17 cellular contexts compared by ENCODE assay signal in genomic region chr17:82687375-82687861, GRCh38. TPM values are rescaled to one million over a fixed set of nuclear protein-coding genes. Genes with fewer than 3 reads are reported as not detected.
A peak's percentile ranks its signal among the peaks of the same experiment; 100 is the strongest.
DNase-seq lines count a peak whose midpoint lies in the region; ATAC-seq, FAIRE-seq and TF ChIP-seq lines count a peak whose summit lies in the region.
"Had no signal": no experiment of that assay in that cellular context is flagged by ENCODE, and none has a peak within 500 bp of the region (broad histone marks: within the 10 kb centered on the region; RNA-seq: fewer than 3 reads in every experiment).

No MANE protein-coding gene starts in this region.

- H3K79me2 ChIP-seq in keratinocyte (ENCODE audit: control insufficient read depth, insufficient read depth, low read length) = peaks cover 2% of the 10 kb centered on the region

- ATAC-seq in HG02840 (IDR thresholded peaks at IDR 0.05; ENCODE audit: low FRiP score, unreplicated experiment) = no peak
- ATAC-seq in HG03039 (IDR thresholded peaks at IDR 0.05; ENCODE audit: unreplicated experiment) = no peak
- ATAC-seq: activated T-cell treated with anti-CD3 and anti-CD28 coated beads, Interleukin-2, amount 50 U/mL, for 4 hours; HCT116 had no signal

- H3K36me3 ChIP-seq in keratinocyte (ENCODE audit: control insufficient read depth in 2 of 2, extremely low read depth in 1 of 2, insufficient read depth in 2 of 2, low read length in 2 of 2) = peaks cover 0 to 5% of the 10 kb centered on the region in 2 experiments
- H3K36me3 ChIP-seq: vagina had no signal

- in situ Hi-C loops in Caki2 (cut with HindIII; ENCODE audit: low pct_unique_long_range_greater_than_20kb, low sequenced_read_pairs) = no loop called here

- no peak overlapping the region for H3K4me3 ChIP-seq in keratinocyte (ENCODE audit: control insufficient read depth in 2 of 3, extremely low read depth in 1 of 3, insufficient read depth in 2 of 3, low read depth in 1 of 3, low read length in 3 of 3)
- H3K4me3 ChIP-seq: vagina had no signal

- H4K20me1 ChIP-seq in keratinocyte (ENCODE audit: control insufficient read depth, extremely low read depth, insufficient read depth, low read length) = no peaks in the 10 kb centered on the region

- peak overlapping the region; percentile 26 for H3K27ac ChIP-seq in keratinocyte (ENCODE audit: control insufficient read depth, insufficient read depth, low read length)
- H3K27ac ChIP-seq: vagina had no signal

- peak; percentile 68 for FAIRE-seq in keratinocyte (lab: Jason Lieb, UNC)
- FAIRE-seq in D721Med (lab: Jason Lieb, UNC) = no peak
- FAIRE-seq: astrocyte had no signal

- H3K4me1 ChIP-seq in keratinocyte (ENCODE audit: control insufficient read depth, extremely low read depth, insufficient read depth, low read length) = peaks cover 11% of the 10 kb centered on the region
- H3K4me1 ChIP-seq: vagina had no signal

- dilution Hi-C loops in keratinocyte (cut with MboI; ENCODE audit: extremely low pct_ligation_motif_present, low sequenced_read_pairs) = no loop called here

- H3K9me1 ChIP-seq in keratinocyte (ENCODE audit: control insufficient read depth, extremely low read depth, insufficient read depth, low read length) = no peaks in the 10 kb centered on the region

- H3K27me3 ChIP-seq in keratinocyte (ENCODE audit: control insufficient read depth, extremely low read depth, insufficient read depth, low read length) = no peaks in the 10 kb centered on the region
- H3K27me3 ChIP-seq: vagina had no signal

- TF ChIP-seq CTCF in keratinocyte (optimal IDR thresholded peaks at IDR 0.05 in 1 of 3, IDR thresholded peaks at IDR 0.05 in 1 of 3, conservative IDR thresholded peaks at IDR 0.05 in 1 of 3; ENCODE audit: extremely low read depth in 1 of 3, insufficient read depth in 2 of 3, low read length in 3 of 3) = no peak
- no peak for TF ChIP-seq CTCF in D721Med (IDR thresholded peaks at IDR 0.05; ENCODE audit: insufficient read depth, missing control alignments)

- H2AFZ ChIP-seq in keratinocyte (ENCODE audit: control insufficient read depth, low read length) = peak overlapping the region; percentile 46

- DNase-seq in Caki2 (ENCODE audit: low read depth) (peak; percentile 97), astrocyte of the hippocampus (ENCODE audit: low read depth, low spot score) (peak; percentile 22), keratinocyte (ENCODE audit: low read depth, low spot score) (peak; percentile 33), pons (ENCODE audit: low spot score) (peak; percentile 82), GDM1 (lab: John Stamatoyannopoulos, UW) (no peak), D721Med (ENCODE audit: insufficient read length, low spot score) (no peak)
- DNase-seq: activated T-cell treated with anti-CD3 and anti-CD28 coated beads, Interleukin-2, amount 50 U/mL, for 4 hours; naive B cell; NCI-H146; NCI-H748 treated with DMSO at 0.1 percent for 48 hours; stimulated activated CD4-positive, alpha-beta T cell treated with anti-CD3 and anti-CD28 coated beads, Interleukin-12 subunit alpha, Interleukin-12 subunit beta, amount 100 ng/mL, for 4 hours had no signal

- H3K9me3 ChIP-seq in keratinocyte (ENCODE audit: control insufficient read depth, low read depth, low read length) = no peaks in the 10 kb centered on the region
- H3K9me3 ChIP-seq: vagina had no signal

- peak overlapping the region; percentile 55 for H3K4me2 ChIP-seq in keratinocyte (ENCODE audit: control insufficient read depth, extremely low read depth, insufficient read depth, low read depth, low read length)

- H3K9ac ChIP-seq in keratinocyte (ENCODE audit: control insufficient read depth, extremely low read depth, insufficient read depth, low read length) = peak overlapping the region; percentile 34

RNA-seq across cellular contexts. Expression of gene RAB40B, which starts 11.1 kb away (rescaled TPM):
- 37.9 and 83.6 TPM in 2 replicates for total RNA-seq in Caki2 (2014; rRNA removed; shearing (Covaris generic); ENCODE audit: low replicate concordance)
- 10.6 to 15.1 TPM (median 11.4 TPM) in 3 replicates for polyA plus RNA-seq in keratinocyte
- polyA plus RNA-seq in keratinocyte (2011; ENCODE audit: low read depth) = 5.5 TPM
- polyA plus RNA-seq in keratinocyte (2011; cell fraction: cytosol; rRNA removed) = 8.4 and 13.4 TPM in 2 replicates
- polyA plus RNA-seq in keratinocyte (2011; cell fraction: nucleus; rRNA removed) = 13.5 and 15.4 TPM in 2 replicates
- polyA plus RNA-seq in keratinocyte (2012; ENCODE audit: low replicate concordance) = 11.0 and 15.2 TPM in 2 replicates
- polyA minus RNA-seq in keratinocyte = 4.0 to 18.9 TPM (median 12.2 TPM) in 3 replicates
- 12.9 TPM for polyA minus RNA-seq in keratinocyte (2011; cell fraction: cytosol; rRNA and poly(A)+ RNA removed)
- polyA minus RNA-seq in keratinocyte (2011; cell fraction: nucleus; rRNA and poly(A)+ RNA removed) = 5.4 and 5.6 TPM in 2 replicates

RNA-seq across cellular contexts. Expression of gene FN3KRP, which starts 29.1 kb away (rescaled TPM):
- 65.9 and 106 TPM in 2 replicates for total RNA-seq in Caki2 (2014; rRNA removed; shearing (Covaris generic); ENCODE audit: low replicate concordance)
- polyA plus RNA-seq in keratinocyte = 24.7 to 26.2 TPM (median 25.7 TPM) in 3 replicates
- 15.1 TPM for polyA plus RNA-seq in keratinocyte (2011; ENCODE audit: low read depth)
- polyA plus RNA-seq in keratinocyte (2011; cell fraction: cytosol; rRNA removed) = 22.7 and 26.4 TPM in 2 replicates
- 29.3 and 37.4 TPM in 2 replicates for polyA plus RNA-seq in keratinocyte (2011; cell fraction: nucleus; rRNA removed)
- polyA plus RNA-seq in keratinocyte (2012; ENCODE audit: low replicate concordance) = 23.4 and 34.5 TPM in 2 replicates
- polyA minus RNA-seq in keratinocyte = 13.1 to 16.4 TPM (median 15.0 TPM) in 3 replicates
- polyA minus RNA-seq in keratinocyte (2011; cell fraction: cytosol; rRNA and poly(A)+ RNA removed) = 18.8 TPM
- 8.8 and 9.2 TPM in 2 replicates for polyA minus RNA-seq in keratinocyte (2011; cell fraction: nucleus; rRNA and poly(A)+ RNA removed)

RNA-seq across cellular contexts. Expression of gene WDR45B, which starts 39.2 kb away (rescaled TPM):
- total RNA-seq in Caki2 (2014; rRNA removed; shearing (Covaris generic); ENCODE audit: low replicate concordance) = 159 and 174 TPM in 2 replicates
- 77.2 to 92.4 TPM (median 89.2 TPM) in 3 replicates for polyA plus RNA-seq in keratinocyte
- 105 TPM for polyA plus RNA-seq in keratinocyte (2011; ENCODE audit: low read depth)
- polyA plus RNA-seq in keratinocyte (2011; cell fraction: cytosol; rRNA removed) = 78.5 and 113 TPM in 2 replicates
- polyA plus RNA-seq in keratinocyte (2011; cell fraction: nucleus; rRNA removed) = 84.1 and 91.4 TPM in 2 replicates
- polyA plus RNA-seq in keratinocyte (2012; ENCODE audit: low replicate concordance) = 56.9 and 66.5 TPM in 2 replicates
- polyA minus RNA-seq in keratinocyte = 66.9 to 72.3 TPM (median 72.1 TPM) in 3 replicates
- polyA minus RNA-seq in keratinocyte (2011; cell fraction: cytosol; rRNA and poly(A)+ RNA removed) = 67.3 TPM
- 29.9 and 42.0 TPM in 2 replicates for polyA minus RNA-seq in keratinocyte (2011; cell fraction: nucleus; rRNA and poly(A)+ RNA removed)

RNA-seq across cellular contexts. Expression of gene FN3K, which starts 48.0 kb away (rescaled TPM):
- 0.98 and 1.1 TPM in 2 replicates for total RNA-seq in Caki2 (2014; rRNA removed; shearing (Covaris generic); ENCODE audit: low replicate concordance)
- polyA plus RNA-seq in keratinocyte = 0.10 to 0.35 TPM (median 0.32 TPM) in 3 replicates
- 1.6 TPM for polyA plus RNA-seq in keratinocyte (2011; ENCODE audit: low read depth)
- polyA plus RNA-seq in keratinocyte (2011; cell fraction: cytosol; rRNA removed) = 0.13 and 0.34 TPM in 2 replicates
- polyA plus RNA-seq in keratinocyte (2011; cell fraction: nucleus; rRNA removed) = 1.7 and 2.1 TPM in 2 replicates
- 1.4 and 2.4 TPM in 2 replicates for polyA plus RNA-seq in keratinocyte (2012; ENCODE audit: low replicate concordance)
- polyA minus RNA-seq in keratinocyte = 0.46 to 1.3 TPM in 2 of 3 replicates, not detected in the other
- 4.2 TPM for polyA minus RNA-seq in keratinocyte (2011; cell fraction: cytosol; rRNA and poly(A)+ RNA removed)
- polyA minus RNA-seq in keratinocyte (2011; cell fraction: nucleus; rRNA and poly(A)+ RNA removed) = 0.42 and 1.4 TPM in 2 replicates
- total RNA-seq: Daoy had no signal

Comparison
In these comparisons a context has a peak if more than half of its experiments do, and no peak if none do; other contexts are left out.
1. DNase-seq: peak in Caki2 (single experiment), astrocyte of the hippocampus (single experiment), keratinocyte (single experiment) and pons (single experiment); none in GDM1 (single experiment) and D721Med (single experiment).